In genomic region chr15:52565417-52566358, GRCh38 we compare ENCODE assay signal across 8 cellular contexts. TPM values are rescaled to one million over a fixed set of nuclear protein-coding genes. Genes with fewer than 3 reads are reported as not detected.
DNase-seq lines count a peak whose midpoint lies in the region; ATAC-seq and TF ChIP-seq lines count a peak whose summit lies in the region.
"Not testable (repeated sequence)": the region's sequence is repeated elsewhere in the genome, so short reads cannot be mapped to it uniquely, and the experiment has no call there.

No MANE protein-coding gene starts in this region.

- in situ Hi-C loops in brain microvascular endothelial cell (cut with HindIII; ENCODE audit: low pct_ligation_motif_present, low sequenced_read_pairs) = not testable (repeated sequence)

- H3K9ac ChIP-seq in BLaER1 treated with 17β-estradiol and CSF1 and Interleukin-3, amounts not matched to agents 10 nM and 100 nM = peak overlapping the region in 3 of 11 experiments; percentile 91 to 97 (median 96); a peak in 2 of 22 replicates

- peaks cover 56 to 75% (median 70%) of the 10 kb centered on the region in 11 experiments for H4K20me1 ChIP-seq in BLaER1 treated with 17β-estradiol and CSF1 and Interleukin-3, amounts not matched to agents 10 nM and 100 nM

- not testable (repeated sequence) for H3K9me3 Mint-ChIP-seq in mesothelial cell of epicardium

- H3K36me3 Mint-ChIP-seq in mesothelial cell of epicardium = not testable (repeated sequence)

- peak overlapping the region in 2 of 11 experiments; percentile 14 to 30; a peak in 3 of 22 replicates for H3K27ac ChIP-seq in BLaER1 treated with 17β-estradiol and CSF1 and Interleukin-3, amounts not matched to agents 10 nM and 100 nM
- H3K27ac ChIP-seq in VCaP = peak overlapping the region; percentile 91
- not testable (repeated sequence) for H3K27ac ChIP-seq in brain microvascular endothelial cell

- TF ChIP-seq CTCF in VCaP (conservative IDR thresholded peaks at IDR 0.05); brain microvascular endothelial cell (IDR thresholded peaks at IDR 0.05; ENCODE audit: low read depth, low read length, missing control alignments); mesothelial cell of epicardium (IDR thresholded peaks at IDR 0.05; ENCODE audit: unreplicated experiment): not testable (repeated sequence)

- H3K9me3 ChIP-seq in BLaER1 treated with 17β-estradiol and CSF1 and Interleukin-3, amounts not matched to agents 10 nM and 100 nM (replicated peaks in 1 of 11) = not testable (repeated sequence)

- H3K27me3 Mint-ChIP-seq in mesothelial cell of epicardium (ENCODE audit: low read depth) = not testable (repeated sequence)

- peak overlapping the region; percentile 82 to 99 (median 91) for H3K4me2 ChIP-seq in BLaER1 treated with 17β-estradiol and CSF1 and Interleukin-3, amounts not matched to agents 10 nM and 100 nM

- H3K27ac Mint-ChIP-seq in mesothelial cell of epicardium = peak overlapping the region; percentile 50

- H3K36me3 ChIP-seq in BLaER1 treated with 17β-estradiol and CSF1 and Interleukin-3, amounts not matched to agents 10 nM and 100 nM = peaks cover 0 to 42% (median 21%) of the 10 kb centered on the region in 11 experiments; a peak in 16 of 22 replicates
- not testable (repeated sequence) for H3K36me3 ChIP-seq in brain microvascular endothelial cell (replicated peaks)

- ATAC-seq in GM18861 (IDR thresholded peaks at IDR 0.05; ENCODE audit: unreplicated experiment) (peak; percentile 45), GM21786 (IDR thresholded peaks at IDR 0.05; ENCODE audit: unreplicated experiment) (peak; percentile 38), HG03175 (IDR thresholded peaks at IDR 0.05; ENCODE audit: unreplicated experiment) (peak; percentile 49)

- H3K4me1 Mint-ChIP-seq in mesothelial cell of epicardium = peaks cover 22% of the 10 kb centered on the region

- H3K4me3 ChIP-seq in BLaER1 treated with 17β-estradiol and CSF1 and Interleukin-3, amounts not matched to agents 10 nM and 100 nM; brain microvascular endothelial cell (ENCODE audit: low read depth, low read length): not testable (repeated sequence)

- peaks cover 17 to 37% (median 27%) of the 10 kb centered on the region in 10 experiments for H3K4me1 ChIP-seq in BLaER1 treated with 17β-estradiol and CSF1 and Interleukin-3, amounts not matched to agents 10 nM and 100 nM

- DNase-seq in NCI-H69 (lab: John Stamatoyannopoulos, UW) (peak; percentile 13), brain microvascular endothelial cell (peak; percentile 39)
- DNase-seq in mesothelial cell of epicardium (ENCODE audit: low spot score in 2 of 2, unreplicated experiment in 2 of 2) = not testable (repeated sequence)

- not testable (repeated sequence) for H3K4me3 Mint-ChIP-seq in mesothelial cell of epicardium

- not testable (repeated sequence) for H3K27me3 ChIP-seq in BLaER1 treated with 17β-estradiol and CSF1 and Interleukin-3, amounts not matched to agents 10 nM and 100 nM; brain microvascular endothelial cell (replicated peaks)

RNA-seq across cellular contexts. Expression of gene ARPP19, which starts 3.1 kb away (rescaled TPM):
- total RNA-seq in mesothelial cell of epicardium = 144 to 152 TPM (median 146 TPM) in 3 replicates

RNA-seq across cellular contexts. Expression of gene MYO5A, which starts 37.0 kb away (rescaled TPM):
- total RNA-seq in mesothelial cell of epicardium = 13.7 to 15.3 TPM (median 14.4 TPM) in 3 replicates
